In genomic region chr19:6100284-6100915, GRCh38 we compare ENCODE assay signal across 9 cellular contexts. TPM values are rescaled to one million over a fixed set of nuclear protein-coding genes. Genes with fewer than 3 reads are reported as not detected.
DNase-seq lines count a peak whose midpoint lies in the region; ATAC-seq and TF ChIP-seq lines count a peak whose summit lies in the region.
"Had no signal": no experiment of that assay in that cellular context is flagged by ENCODE, and none has a peak within 500 bp of the region (broad histone marks: within the 10 kb centered on the region; RNA-seq: fewer than 3 reads in every experiment).

No MANE protein-coding gene starts in this region.

- peak in 1 of 5 donors; percentile 36 for DNase-seq in CD8-positive, alpha-beta memory T cell
- DNase-seq in SK-N-DZ (ENCODE audit: low spot score) (peak; percentile 32), breast epithelium (ENCODE audit: low spot score in 2 of 2) (no peak), neural progenitor cell (ENCODE audit: low spot score) (no peak), SW480 (ENCODE audit: low spot score) (no peak), PC-3 (no peak), NCI-H82 treated with DMSO at 0.1 percent for 48 hours (lab: John Stamatoyannopoulos, UW; ENCODE audit: unreplicated experiment) (no peak)

- H3K4me3 ChIP-seq in CD8-positive, alpha-beta memory T cell (ENCODE audit: low read length), result peak overlapping the region; percentile 22
- H3K4me3 ChIP-seq in breast epithelium (peak overlapping the region in 2 of 3 donors; percentile 5 to 14), neural progenitor cell (no peak overlapping the region), PC-3 (ENCODE audit: low read length) (no peak overlapping the region)

- no TSS peak for BruUV-seq in PC-3 (replicated peaks; lab: Mats Ljungman, UMichigan)

- H3K79me2 ChIP-seq in neural progenitor cell (ENCODE audit: low read depth) (no peaks in the 10 kb centered on the region), PC-3 (ENCODE audit: low read length) (no peaks in the 10 kb centered on the region)

- H3K4me2 ChIP-seq in neural progenitor cell (peak overlapping the region; percentile 39), PC-3 (ENCODE audit: low read length) (no peak overlapping the region)

- intact Hi-C loops in breast epithelium (cut with DNase I; ENCODE audit: low total_unique reads) (loop anchor here (2.0 kb wide), 1 partner anchor 14 kb away; no protein-coding TSS in a partner anchor), PC-3 (cut with micrococcal nuclease) (no loop called here)

- H3K4me3 Mint-ChIP-seq in CD8-positive, alpha-beta memory T cell, result peak overlapping the region in 6 of 7 donors; percentile 38 to 85 (median 64)
- H3K4me3 Mint-ChIP-seq in neural progenitor cell, result no peak overlapping the region

- H3K4me1 Mint-ChIP-seq in CD8-positive, alpha-beta memory T cell, result peaks cover 3 to 12% (median 10%) of the 10 kb centered on the region in 3 donors
- peaks cover 34% of the 10 kb centered on the region for H3K4me1 Mint-ChIP-seq in neural progenitor cell

- H3F3A ChIP-seq in neural progenitor cell (ENCODE audit: low read depth) (peaks cover 8% of the 10 kb centered on the region), PC-3 (ENCODE audit: low read length, unreplicated experiment) (no peaks in the 10 kb centered on the region)

- H4K20me1 ChIP-seq in neural progenitor cell (ENCODE audit: low read depth) (no peaks in the 10 kb centered on the region), PC-3 (ENCODE audit: low read length) (no peaks in the 10 kb centered on the region)

- peaks cover 4% of the 10 kb centered on the region in 2 donors for H3K27me3 Mint-ChIP-seq in CD8-positive, alpha-beta memory T cell
- peaks cover 4% of the 10 kb centered on the region for H3K27me3 Mint-ChIP-seq in neural progenitor cell (ENCODE audit: insufficient read depth, low read depth)

- H3K4me1 ChIP-seq in CD8-positive, alpha-beta memory T cell (ENCODE audit: insufficient read depth, low read length), result no peaks in the 10 kb centered on the region
- no peaks in the 10 kb centered on the region for H3K4me1 ChIP-seq in breast epithelium
- peaks cover 13% of the 10 kb centered on the region for H3K4me1 ChIP-seq in neural progenitor cell
- peaks cover 13% of the 10 kb centered on the region for H3K4me1 ChIP-seq in PC-3 (ENCODE audit: insufficient read depth, low read length)

- H3K36me3 ChIP-seq in CD8-positive, alpha-beta memory T cell (ENCODE audit: insufficient read depth, low read length), result no peaks in the 10 kb centered on the region
- H3K36me3 ChIP-seq in breast epithelium (no peaks in the 10 kb centered on the region), neural progenitor cell (no peaks in the 10 kb centered on the region), PC-3 (ENCODE audit: low read depth, low read length) (no peaks in the 10 kb centered on the region)

- no peak for TF ChIP-seq CTCF in breast epithelium (IDR thresholded peaks at IDR 0.05)
- TF ChIP-seq CTCF in neural progenitor cell (IDR thresholded peaks at IDR 0.05), result no peak
- no peak for TF ChIP-seq CTCF in PC-3 (conservative IDR thresholded peaks at IDR 0.05; ENCODE audit: low read depth, low read length)

- peaks cover 0 to 1% (median 0%) of the 10 kb centered on the region in 3 donors for H3K36me3 Mint-ChIP-seq in CD8-positive, alpha-beta memory T cell
- peaks cover 20% of the 10 kb centered on the region for H3K36me3 Mint-ChIP-seq in neural progenitor cell

- H2AFZ ChIP-seq in neural progenitor cell (replicated peaks) (peak overlapping the region; percentile 72), PC-3 (ENCODE audit: low read length) (no peak overlapping the region)

- no peaks in the 10 kb centered on the region for H3K9me2 ChIP-seq in PC-3 (replicated peaks; ENCODE audit: low read length)

- no peak overlapping the region for H3K9ac ChIP-seq in neural progenitor cell
- H3K9ac ChIP-seq in PC-3 (ENCODE audit: low read length), result no peak overlapping the region

- H3K27me3 ChIP-seq in CD8-positive, alpha-beta memory T cell (ENCODE audit: insufficient read depth, low read length, poor library complexity, severe bottlenecking), result no peaks in the 10 kb centered on the region
- H3K27me3 ChIP-seq in breast epithelium, result no peaks in the 10 kb centered on the region
- H3K27me3 ChIP-seq in neural progenitor cell, result no peaks in the 10 kb centered on the region
- H3K27me3 ChIP-seq in PC-3 (ENCODE audit: low read length), result no peaks in the 10 kb centered on the region

- H3K9me3 Mint-ChIP-seq in CD8-positive, alpha-beta memory T cell, result no peaks in the 10 kb centered on the region
- peaks cover 2% of the 10 kb centered on the region for H3K9me3 Mint-ChIP-seq in neural progenitor cell

- no peaks in the 10 kb centered on the region for H3K9me3 ChIP-seq in CD8-positive, alpha-beta memory T cell (ENCODE audit: low read length)
- H3K9me3 ChIP-seq in breast epithelium (no peaks in the 10 kb centered on the region), neural progenitor cell (ENCODE audit: low read depth) (no peaks in the 10 kb centered on the region), PC-3 (ENCODE audit: low read length) (no peaks in the 10 kb centered on the region)

- no peak overlapping the region for H3K27ac ChIP-seq in CD8-positive, alpha-beta memory T cell (ENCODE audit: low read depth, low read length)
- H3K27ac ChIP-seq in breast epithelium (peak overlapping the region; percentile 43 to 76), neural progenitor cell (no peak overlapping the region), PC-3 (ENCODE audit: low read length) (no peak overlapping the region)

- CTCF ChIA-PET in CD8-positive, alpha-beta memory T cell (lab: Charles Lee), result interaction anchor here (0.7 kb wide), 1 partner anchor 25 kb away, joined by 3 read pairs; no protein-coding TSS in a partner anchor
- CTCF ChIA-PET in PC-3 (lab: Charles Lee), result no interaction called here

- no peak for TF ChIP-seq POLR2A in breast epithelium (IDR thresholded peaks at IDR 0.05)

- ATAC-seq in PC-3 (no peak), GM19452 (IDR thresholded peaks at IDR 0.05; ENCODE audit: unreplicated experiment) (no peak)

- POLR2A ChIA-PET in CD8-positive, alpha-beta memory T cell (lab: Charles Lee), result no interaction called here
- POLR2A ChIA-PET in PC-3 (lab: Charles Lee; ENCODE audit: unreplicated experiment), result no interaction called here

- peak overlapping the region in 6 of 8 donors; percentile 4 to 89 (median 26) for H3K27ac Mint-ChIP-seq in CD8-positive, alpha-beta memory T cell
- H3K27ac Mint-ChIP-seq in neural progenitor cell, result no peak overlapping the region

RNA-seq across cellular contexts. Expression of gene RFX2, which starts 9.9 kb away (rescaled TPM):
- 1 to 10 TPM; 4.2 to 4.9 TPM for total RNA-seq in CD8-positive, alpha-beta memory T cell
- polyA plus RNA-seq in CD8-positive, alpha-beta memory T cell, result 1.5 TPM
- polyA plus RNA-seq in SK-N-DZ (2014; cell fraction: cytosol; rRNA removed), result 9.5 and 10.0 TPM in 2 replicates
- 5.5 and 8.8 TPM in 2 replicates for polyA plus RNA-seq in SK-N-DZ (2014; cell fraction: nucleus; rRNA removed)
- total RNA-seq in breast epithelium, result 10 to 100 TPM in 1 of 3 donors, 1 to 10 TPM in 2; 6.1 to 16.2 (median 9.2) TPM
- 6.2 and 11.0 TPM in 2 replicates for total RNA-seq in neural progenitor cell (ENCODE audit: low replicate concordance)
- total RNA-seq in PC-3 (2014; rRNA removed), result 10.5 and 11.3 TPM in 2 replicates

RNA-seq across cellular contexts. Expression of gene ACSBG2, which starts 35.1 kb away (rescaled TPM):
- total RNA-seq in CD8-positive, alpha-beta memory T cell, result not detected
- polyA plus RNA-seq in CD8-positive, alpha-beta memory T cell, result not detected
- polyA plus RNA-seq in SK-N-DZ (2014; cell fraction: cytosol; rRNA removed), result not detected in 2 replicates
- not detected in 2 replicates for polyA plus RNA-seq in SK-N-DZ (2014; cell fraction: nucleus; rRNA removed)
- total RNA-seq in breast epithelium (under 1 TPM in 2 of 3 donors, not detected in 1; 0.16 to 0.33 TPM), neural progenitor cell (ENCODE audit: low replicate concordance) (not detected in 2 replicates), PC-3 (2014; rRNA removed) (not detected in 2 replicates)
- total RNA-seq: myocyte had no signal

Comparison
In these comparisons a context has a peak if more than half of its experiments do, and no peak if none do; other contexts are left out.
1. H3K27ac ChIP-seq: peak in breast epithelium (2 of 2); none in CD8-positive, alpha-beta memory T cell (single experiment), neural progenitor cell (single experiment) and PC-3 (single experiment).
2. H3K4me3 ChIP-seq: peak in CD8-positive, alpha-beta memory T cell (single experiment) and breast epithelium (2 of 3); none in neural progenitor cell (single experiment) and PC-3 (single experiment).